ENCODE assay signal across 8 cellular contexts in the genomic region with DNA sequence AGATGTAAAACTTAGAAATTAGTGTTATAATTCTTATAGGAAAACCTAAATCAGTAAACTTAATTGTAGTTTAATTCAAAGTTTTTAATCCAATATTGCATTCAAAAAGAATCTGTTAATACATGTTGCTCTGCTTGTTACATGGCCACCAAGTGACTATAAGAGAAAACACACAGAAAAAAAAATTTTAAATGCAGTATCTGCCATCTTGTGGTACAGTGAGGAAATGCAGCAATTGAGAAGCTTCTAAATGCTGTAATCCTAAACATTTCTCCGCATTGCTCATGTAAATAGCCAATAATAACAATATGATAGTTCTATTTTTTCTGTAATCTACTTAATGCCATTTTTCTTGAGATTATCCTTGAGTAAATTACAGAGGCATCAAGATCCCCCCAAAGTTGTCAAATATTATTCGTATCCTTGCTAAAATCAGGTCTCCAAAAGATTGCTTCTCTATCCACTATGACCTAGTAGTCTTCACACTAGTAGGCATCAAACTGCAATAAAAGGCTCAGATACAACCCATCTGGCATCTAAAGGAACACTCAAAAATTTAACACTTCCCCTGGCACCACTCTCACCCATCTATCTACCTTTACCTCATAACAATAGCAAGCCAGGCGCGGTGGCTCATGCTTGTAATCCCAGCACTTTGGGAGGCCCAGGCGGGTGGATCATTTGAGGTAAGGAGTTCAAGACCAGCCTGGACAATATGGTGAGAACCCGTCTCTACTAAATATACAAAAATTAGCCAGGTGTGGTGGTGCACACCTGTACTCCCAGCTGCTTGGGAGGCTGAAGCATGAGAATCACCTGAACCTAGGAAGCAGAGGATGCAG. TPM values are rescaled to one million over a fixed set of nuclear protein-coding genes. Genes with fewer than 3 reads are reported as not detected.
A peak's percentile ranks its signal among the peaks of the same experiment; 100 is the strongest.
DNase-seq lines count a peak whose midpoint lies in the region; ATAC-seq, FAIRE-seq and TF ChIP-seq lines count a peak whose summit lies in the region.

No MANE protein-coding gene starts in this region.

- H3K9me3 ChIP-seq in adipocyte (ENCODE audit: control insufficient read depth, low read length): peaks cover under 1% of the 10 kb centered on the region
- no peaks in the 10 kb centered on the region for H3K9me3 ChIP-seq in hepatocyte (ENCODE audit: low read depth)
- no peaks in the 10 kb centered on the region for H3K9me3 ChIP-seq in small intestine (ENCODE audit: control insufficient read depth, low read depth)

- no peaks in the 10 kb centered on the region for H3K79me2 ChIP-seq in hepatocyte

- FAIRE-seq in small intestine (lab: Jason Lieb, UNC) (peak; percentile 96), GM12892 (lab: Jason Lieb, UNC) (no peak)

- DNase-seq in DMS153 (lab: John Stamatoyannopoulos, UW) (peak; percentile 33), NCI-H2196 treated with DMSO at 0.1 percent for 48 hours (lab: John Stamatoyannopoulos, UW; ENCODE audit: unreplicated experiment) (peak; percentile 39), adipocyte (ENCODE audit: low read depth) (peak; percentile 85), hepatocyte (ENCODE audit: low spot score) (peak; percentile 59), small intestine (peak; percentile 71), GM12892 (ENCODE audit: insufficient read length) (no peak)

- TF ChIP-seq POLR2A in GM12892 (IDR thresholded peaks at IDR 0.05; ENCODE audit: low read depth, low read length): no peak

- no peak overlapping the region for H2AFZ ChIP-seq in hepatocyte

- H3K36me3 ChIP-seq in adipocyte (ENCODE audit: control insufficient read depth, insufficient read depth, low read length, severe bottlenecking) (peaks cover 29% of the 10 kb centered on the region), hepatocyte (replicated peaks; ENCODE audit: insufficient read depth, low read depth) (no peaks in the 10 kb centered on the region), small intestine (ENCODE audit: control insufficient read depth in 2 of 2, insufficient read depth in 2 of 2, low read length in 2 of 2) (peaks cover 4% of the 10 kb centered on the region in 2 donors)

- H3K4me1 ChIP-seq in adipocyte (ENCODE audit: control insufficient read depth, insufficient read depth, low read length) (peaks cover 3% of the 10 kb centered on the region), hepatocyte (ENCODE audit: insufficient read depth) (no peaks in the 10 kb centered on the region), small intestine (ENCODE audit: control insufficient read depth in 2 of 2, insufficient read depth in 1 of 2, low read depth in 1 of 2, low read length in 1 of 2) (no peaks in the 10 kb centered on the region)

- peak; percentile 89 for ATAC-seq in GM19397 (IDR thresholded peaks at IDR 0.05; ENCODE audit: unreplicated experiment)
- ATAC-seq in HG03342 (IDR thresholded peaks at IDR 0.05; ENCODE audit: unreplicated experiment): peak; percentile 93

- H3K27ac ChIP-seq in hepatocyte: no peak overlapping the region
- no peak overlapping the region for H3K27ac ChIP-seq in small intestine (ENCODE audit: low read depth in 1 of 2, low read length in 1 of 2)

- no peak overlapping the region for H3K4me3 ChIP-seq in adipocyte (ENCODE audit: low read length)
- no peak overlapping the region for H3K4me3 ChIP-seq in hepatocyte
- no peak overlapping the region for H3K4me3 ChIP-seq in small intestine (ENCODE audit: low read depth in 1 of 2, low read length in 2 of 2)

- H3K9me2 ChIP-seq in hepatocyte (replicated peaks; ENCODE audit: insufficient read depth): no peaks in the 10 kb centered on the region

- no peak overlapping the region for H3K9ac ChIP-seq in adipocyte (ENCODE audit: low read length)

- TF ChIP-seq CTCF in hepatocyte (IDR thresholded peaks at IDR 0.05; ENCODE audit: poor library complexity): peak; percentile 81

- no peaks in the 10 kb centered on the region for H3K27me3 ChIP-seq in adipocyte (replicated peaks; ENCODE audit: control insufficient read depth, insufficient read depth, low read length)
- no peaks in the 10 kb centered on the region for H3K27me3 ChIP-seq in hepatocyte
- no peaks in the 10 kb centered on the region for H3K27me3 ChIP-seq in small intestine (ENCODE audit: control insufficient read depth in 2 of 2, insufficient read depth in 2 of 2, low read length in 2 of 2)

- 84% methylated on average over 6 of the region's 6 CpGs for WGBS in hepatocyte (ENCODE audit: low lambda C conversion rate, missing lambda C conversion rate)
- WGBS in small intestine, 3 donors: 83 to 86% (median 84%) methylated on average over 6 of the region's 6 CpGs

- H4K20me1 ChIP-seq in hepatocyte (ENCODE audit: insufficient read depth, poor library complexity, severe bottlenecking): no peaks in the 10 kb centered on the region

- no peak overlapping the region for H3K4me2 ChIP-seq in hepatocyte

RNA-seq across cellular contexts. Expression of gene HDAC2, which starts 34.6 kb away (rescaled TPM):
- 139 and 148 TPM in 2 replicates for total RNA-seq in hepatocyte
- polyA plus RNA-seq in hepatocyte (147 and 173 TPM in 2 replicates), small intestine (10 to 100 TPM; 42.7 to 91.9 (median 46.7) TPM)
- polyA plus RNA-seq in GM12892 (2012; ENCODE audit: missing spikeins): 103 TPM
